Comparison of ENCODE assay signal across 13 cellular contexts in genomic region chr17:4640561-4641188, GRCh38. TPM values are rescaled to one million over a fixed set of nuclear protein-coding genes. Genes with fewer than 3 reads are reported as not detected.
DNase-seq lines count a peak whose midpoint lies in the region; ATAC-seq, FAIRE-seq and TF ChIP-seq lines count a peak whose summit lies in the region.
"Not testable (repeated sequence)": the region's sequence is repeated elsewhere in the genome, so short reads cannot be mapped to it uniquely, and the experiment has no call there.
"Had no signal": no experiment of that assay in that cellular context is flagged by ENCODE, and none has a peak within 500 bp of the region (broad histone marks: within the 10 kb centered on the region; RNA-seq: fewer than 3 reads in every experiment).

No MANE protein-coding gene starts in this region.

- not testable (repeated sequence) for H3K27ac ChIP-seq in H1 (ENCODE audit: low read depth, low read length); keratinocyte (ENCODE audit: control insufficient read depth, insufficient read depth, low read length); upper lobe of right lung

- not testable (repeated sequence) for H4K20me1 ChIP-seq in H1 (replicated peaks in 1 of 2; ENCODE audit: control insufficient read depth in 1 of 2, insufficient read depth in 2 of 2, low read length in 2 of 2); keratinocyte (ENCODE audit: control insufficient read depth, extremely low read depth, insufficient read depth, low read length)

- H3K27me3 ChIP-seq in H1 (replicated peaks in 1 of 4; ENCODE audit: control insufficient read depth in 3 of 4, extremely low read depth in 1 of 4, insufficient read depth in 3 of 4, low read length in 3 of 4) (peaks cover 27 to 64% (median 50%) of the 10 kb centered on the region in 4 experiments), keratinocyte (ENCODE audit: control insufficient read depth, extremely low read depth, insufficient read depth, low read length) (peaks cover 60% of the 10 kb centered on the region), upper lobe of right lung (peaks cover 43% of the 10 kb centered on the region)

- H3K27me3 Mint-ChIP-seq in activated CD4-positive, alpha-beta T cell treated with anti-CD3 and anti-CD28 coated beads, Interleukin-2, amount 10 ng/mL, durations not matched to agents 7 days and 5 days, result peaks cover 73% of the 10 kb centered on the region

- not testable (repeated sequence) for H2BK5ac ChIP-seq in H1 (ENCODE audit: low read depth, low read length)

- not testable (repeated sequence) for H3K79me2 ChIP-seq in H1 (ENCODE audit: control insufficient read depth in 1 of 2, insufficient read depth in 2 of 2, low read length in 2 of 2); keratinocyte (ENCODE audit: control insufficient read depth, insufficient read depth, low read length)

- H3K4me2 ChIP-seq in H1 (ENCODE audit: insufficient read depth in 1 of 2, low read depth in 2 of 2, low read length in 2 of 2) (peak overlapping the region; percentile 78 to 91), keratinocyte (ENCODE audit: control insufficient read depth, extremely low read depth, insufficient read depth, low read depth, low read length) (peak overlapping the region; percentile 27)

- TF ChIP-seq RAD21 in H1 (IDR thresholded peaks at IDR 0.05 in 1 of 2, conservative IDR thresholded peaks at IDR 0.05 in 1 of 2; ENCODE audit: low read depth in 2 of 2, low read length in 2 of 2), result not testable (repeated sequence)

- H2BK20ac ChIP-seq in H1 (ENCODE audit: low read length), result not testable (repeated sequence)

- H3K18ac ChIP-seq in H1 (ENCODE audit: extremely low read depth, low read length), result not testable (repeated sequence)

- peaks cover 11% of the 10 kb centered on the region; the same call in 1 of the 2 replicates for H3K23me2 ChIP-seq in H1 (ENCODE audit: low read depth, low read length)

- H3K4me3 ChIP-seq in H1 (ENCODE audit: extremely low read depth in 1 of 4, insufficient read depth in 2 of 4, low read depth in 3 of 4, low read length in 4 of 4), result peak overlapping the region; percentile 4 to 61 (median 33); a peak in 7 of 8 replicates
- not testable (repeated sequence) for H3K4me3 ChIP-seq in keratinocyte (ENCODE audit: control insufficient read depth in 2 of 3, extremely low read depth in 1 of 3, insufficient read depth in 2 of 3, low read depth in 1 of 3, low read length in 3 of 3); upper lobe of right lung

- FAIRE-seq in GM12892 (lab: Jason Lieb, UNC), result peak; percentile 60
- not testable (repeated sequence) for FAIRE-seq in H1 (lab: Jason Lieb, UNC); keratinocyte (lab: Jason Lieb, UNC)

- H3K9me3 Mint-ChIP-seq in activated CD4-positive, alpha-beta T cell treated with anti-CD3 and anti-CD28 coated beads, Interleukin-2, amount 10 ng/mL, durations not matched to agents 7 days and 5 days, result not testable (repeated sequence)

- H2BK120ac ChIP-seq in H1 (replicated peaks; ENCODE audit: low read depth, low read length), result not testable (repeated sequence)

- not testable (repeated sequence) for ATAC-seq in upper lobe of right lung

- not testable (repeated sequence) for H2AK5ac ChIP-seq in H1 (ENCODE audit: low read depth, low read length)

- dilution Hi-C loops in keratinocyte (cut with MboI; ENCODE audit: extremely low pct_ligation_motif_present, low sequenced_read_pairs), result not testable (repeated sequence)

- WGBS in H1 (ENCODE audit: extremely low coverage in 1 of 2, insufficient coverage in 1 of 2, insufficient read length in 1 of 2, insufficient replicate concordance in 2 of 2, low coverage in 1 of 2, low lambda C conversion rate in 2 of 2, missing lambda C conversion rate in 1 of 2), 2 experiments, result 0% methylated on average over 9 of the region's 41 CpGs; no CpG with 5 or more reads in 1 of the 2 experiments

- H3K23ac ChIP-seq in H1 (ENCODE audit: insufficient read length), result not testable (repeated sequence)

- H3K9ac ChIP-seq in H1 (replicated peaks in 1 of 4; ENCODE audit: extremely low read depth in 1 of 4, low read depth in 3 of 4, low read length in 3 of 4); keratinocyte (ENCODE audit: control insufficient read depth, extremely low read depth, insufficient read depth, low read length): not testable (repeated sequence)

- POLR2A ChIA-PET in activated CD4-positive, alpha-beta T cell treated with anti-CD3 and anti-CD28 coated beads, Interleukin-2, amount 10 ng/mL, durations not matched to agents 7 days and 5 days (lab: Charles Lee), result not testable (repeated sequence)
- POLR2A ChIA-PET in H1 (lab: Charles Lee; ENCODE audit: partially characterized antibody), result interaction anchor here (0.9 to 1.2 kb wide), 2 partner anchors 28 to 66 kb away, joined by 3 read pairs; no protein-coding TSS in a partner anchor

- H3K56ac ChIP-seq in H1 (replicated peaks; ENCODE audit: insufficient read length, low read depth, low read length), result not testable (repeated sequence)

- not testable (repeated sequence) for H2BK15ac ChIP-seq in H1 (ENCODE audit: low read length)

- H3K4me1 ChIP-seq in H1 (replicated peaks in 1 of 4; ENCODE audit: control insufficient read depth in 3 of 4, insufficient read depth in 4 of 4, low read length in 3 of 4), result peaks cover under 1 to 16% (median 12%) of the 10 kb centered on the region in 4 experiments
- not testable (repeated sequence) for H3K4me1 ChIP-seq in keratinocyte (ENCODE audit: control insufficient read depth, extremely low read depth, insufficient read depth, low read length); upper lobe of right lung

- not testable (repeated sequence) for H3K14ac ChIP-seq in H1 (ENCODE audit: insufficient read length)

- H3K36me3 ChIP-seq in H1 (ENCODE audit: control insufficient read depth in 2 of 4, insufficient read depth in 4 of 4, low read length in 3 of 4); keratinocyte (ENCODE audit: control insufficient read depth in 2 of 2, extremely low read depth in 1 of 2, insufficient read depth in 2 of 2, low read length in 2 of 2); upper lobe of right lung: not testable (repeated sequence)

- H3K27ac Mint-ChIP-seq in activated CD4-positive, alpha-beta T cell treated with anti-CD3 and anti-CD28 coated beads, Interleukin-2, amount 10 ng/mL, durations not matched to agents 7 days and 5 days, result not testable (repeated sequence)

- CTCF ChIA-PET in activated CD4-positive, alpha-beta T cell treated with anti-CD3 and anti-CD28 coated beads, Interleukin-2, amount 10 ng/mL, durations not matched to agents 7 days and 5 days (lab: Charles Lee), result not testable (repeated sequence)
- CTCF ChIA-PET in H1 (lab: Charles Lee; ENCODE audit: partially characterized antibody), result interaction anchor here (0.7 to 1.4 kb wide), 3 partner anchors 9 to 75 kb away, joined by 3 to 5 read pairs (median 3); no protein-coding TSS in a partner anchor

- not testable (repeated sequence) for H3K9me3 ChIP-seq in H1 (ENCODE audit: insufficient read depth in 2 of 2, low read depth in 1 of 2, low read length in 1 of 2); keratinocyte (ENCODE audit: control insufficient read depth, low read depth, low read length); upper lobe of right lung

- peaks cover 25% of the 10 kb centered on the region for H3K4me1 Mint-ChIP-seq in activated CD4-positive, alpha-beta T cell treated with anti-CD3 and anti-CD28 coated beads, Interleukin-2, amount 10 ng/mL, durations not matched to agents 7 days and 5 days

- not testable (repeated sequence) for TF ChIP-seq CTCF in H1 (IDR thresholded peaks at IDR 0.05; ENCODE audit: control extremely low read depth in 1 of 3, insufficient read depth in 1 of 3, low read depth in 1 of 3, low read length in 3 of 3); keratinocyte (optimal IDR thresholded peaks at IDR 0.05 in 1 of 3, IDR thresholded peaks at IDR 0.05 in 1 of 3, conservative IDR thresholded peaks at IDR 0.05 in 1 of 3; ENCODE audit: extremely low read depth in 1 of 3, insufficient read depth in 2 of 3, low read length in 3 of 3); upper lobe of right lung (IDR thresholded peaks at IDR 0.05)

- not testable (repeated sequence) for H2BK12ac ChIP-seq in H1 (ENCODE audit: low read depth, low read length)

- H3K79me1 ChIP-seq in H1 (ENCODE audit: low read depth, low read length), result not testable (repeated sequence)

- intact Hi-C loops in posterior vena cava (cut with DNase I); upper lobe of right lung (cut with DNase I): not testable (repeated sequence)

- H4K5ac ChIP-seq in H1 (ENCODE audit: insufficient read length, low read depth, low read length), result not testable (repeated sequence)

- TF ChIP-seq EP300 in H1 (IDR thresholded peaks at IDR 0.05; ENCODE audit: borderline replicate concordance in 1 of 2, low read depth in 2 of 2, low read length in 2 of 2), result not testable (repeated sequence)

- H3K9me1 ChIP-seq in keratinocyte (ENCODE audit: control insufficient read depth, extremely low read depth, insufficient read depth, low read length), result not testable (repeated sequence)

- not testable (repeated sequence) for H4K91ac ChIP-seq in H1 (replicated peaks; ENCODE audit: insufficient read length, low read length)

- H4K8ac ChIP-seq in H1 (ENCODE audit: extremely low read depth, insufficient read depth, low read length), result not testable (repeated sequence)

- H2AFZ ChIP-seq in H1 (ENCODE audit: low read length); keratinocyte (ENCODE audit: control insufficient read depth, low read length): not testable (repeated sequence)

- H3K4me3 Mint-ChIP-seq in activated CD4-positive, alpha-beta T cell treated with anti-CD3 and anti-CD28 coated beads, Interleukin-2, amount 10 ng/mL, durations not matched to agents 7 days and 5 days, result not testable (repeated sequence)

- H3K4ac ChIP-seq in H1 (replicated peaks; ENCODE audit: insufficient read length, low read depth, low read length), result not testable (repeated sequence)

- not testable (repeated sequence) for H3K36me3 Mint-ChIP-seq in activated CD4-positive, alpha-beta T cell treated with anti-CD3 and anti-CD28 coated beads, Interleukin-2, amount 10 ng/mL, durations not matched to agents 7 days and 5 days (ENCODE audit: low read depth)

- not testable (repeated sequence) for DNase-seq in GM12892 (ENCODE audit: insufficient read length); keratinocyte (ENCODE audit: low read depth, low spot score)
- peak; percentile 28 for DNase-seq in NCI-H748 (lab: John Stamatoyannopoulos, UW; ENCODE audit: unreplicated experiment)
- peak; percentile 49 for DNase-seq in activated CD4-positive, alpha-beta T cell treated with anti-CD3 and anti-CD28 coated beads, Interleukin-2, amount 10 ng/mL, durations not matched to agents 7 days and 5 days
- peak; percentile 6 for DNase-seq in activated naive CD4-positive, alpha-beta T cell treated with Interleukin-2 at 50 U/mL for 16 hours
- DNase-seq in H1 (ENCODE audit: low read depth in 1 of 2, low spot score in 2 of 2), result peak in 1 of 2 experiments; percentile 51
- peak; percentile 23 for DNase-seq in posterior vena cava (ENCODE audit: low spot score)
- DNase-seq in upper lobe of right lung, result peak; percentile 48

- TF ChIP-seq POLR2A in GM12892 (IDR thresholded peaks at IDR 0.05; ENCODE audit: low read depth, low read length); H1 (IDR thresholded peaks at IDR 0.05; ENCODE audit: control extremely low read depth in 1 of 2, low read depth in 2 of 2, low read length in 2 of 2): not testable (repeated sequence)

RNA-seq across cellular contexts. Expression of gene ALOX15, which starts 0.8 kb away (rescaled TPM):
- polyA plus RNA-seq in GM12892 (2012; ENCODE audit: missing spikeins), result not detected
- under 1 TPM in 1 of 2 experiments, not detected in 1; 0.17 TPM for total RNA-seq in activated CD4-positive, alpha-beta T cell treated with anti-CD3 and anti-CD28 coated beads, Interleukin-2, amount 10 ng/mL, durations not matched to agents 7 days and 5 days
- total RNA-seq in H1 (2021; fragmentation: NEBNext Ultra II Directional; extraction: Animal tissue kit (Norgen Biotek cat#: 25700)), result 1.5 TPM in 2 replicates
- polyA plus RNA-seq in H1 (2011; rRNA removed), result 1.7 and 2.2 TPM in 2 replicates
- 2.0 TPM for polyA plus RNA-seq in H1 (2011; cell fraction: cytosol; rRNA removed)
- polyA plus RNA-seq in H1 (2011; cell fraction: nucleus; rRNA removed), result 2.4 TPM
- polyA plus RNA-seq in H1 (2012, experiment 1 of 2), result 0.99 to 1.8 TPM (median 1.3 TPM) in 4 replicates
- 1.2 TPM for polyA plus RNA-seq in H1 (2012, experiment 2 of 2)
- 0.61 TPM for polyA plus RNA-seq in H1 (2013, experiment 1 of 2)
- 0.64 TPM for polyA plus RNA-seq in H1 (2013, experiment 2 of 2)
- polyA minus RNA-seq in H1 (2011; rRNA and poly(A)+ RNA removed), result 1.00 and 1.8 TPM in 2 replicates
- 1.3 TPM for polyA minus RNA-seq in H1 (2011; cell fraction: cytosol; rRNA and poly(A)+ RNA removed)
- polyA minus RNA-seq in H1 (2011; cell fraction: nucleus; rRNA and poly(A)+ RNA removed), result 0.60 TPM
- polyA plus RNA-seq in keratinocyte, result 0.02 to 0.04 TPM (median 0.04 TPM) in 3 replicates
- not detected for polyA plus RNA-seq in keratinocyte (2011; ENCODE audit: low read depth)
- 0.04 TPM in 1 of 2 replicates, not detected in the other for polyA plus RNA-seq in keratinocyte (2011; cell fraction: cytosol; rRNA removed)
- polyA plus RNA-seq in keratinocyte (2011; cell fraction: nucleus; rRNA removed), result not detected in 2 replicates
- polyA plus RNA-seq in keratinocyte (2012; ENCODE audit: low replicate concordance), result not detected in 2 replicates
- not detected in 3 replicates for polyA minus RNA-seq in keratinocyte
- not detected for polyA minus RNA-seq in keratinocyte (2011; cell fraction: cytosol; rRNA and poly(A)+ RNA removed)
- not detected in 2 replicates for polyA minus RNA-seq in keratinocyte (2011; cell fraction: nucleus; rRNA and poly(A)+ RNA removed)
- total RNA-seq in posterior vena cava, result not detected
- total RNA-seq in upper lobe of right lung, result 1.7 TPM
- total RNA-seq: activated T-helper 2 cell treated with anti-CD3 and anti-CD28 coated beads, Interferon-gamma antibody, Interleukin-2, Interleukin-4, amounts not matched to agents 10 μg/mL and 5 μg/mL and 100 μg/mL, durations not matched to agents 14 hours and 24 hours and 36 hours; glomerular endothelial cell; GM23248; T-helper 1 cell treated with Interleukin-12 subunit alpha and Interleukin-12 subunit beta and Interleukin-4 antibody, amounts not matched to agents 30 ng/mL and 1 ng/mL, for 36 hours had no signal
- polyA plus RNA-seq: GM23248, HepG2 had no signal

RNA-seq across cellular contexts. Expression of gene SMTNL2, which starts 56.3 kb away (rescaled TPM):
- not detected for polyA plus RNA-seq in GM12892 (2012; ENCODE audit: missing spikeins)
- total RNA-seq in activated CD4-positive, alpha-beta T cell treated with anti-CD3 and anti-CD28 coated beads, Interleukin-2, amount 10 ng/mL, durations not matched to agents 7 days and 5 days, result not detected
- total RNA-seq in H1 (2021; fragmentation: NEBNext Ultra II Directional; extraction: Animal tissue kit (Norgen Biotek cat#: 25700)), result 3.7 and 4.5 TPM in 2 replicates
- polyA plus RNA-seq in H1 (2011; rRNA removed) (3.6 and 4.6 TPM in 2 replicates), keratinocyte (not detected in 3 replicates)
- polyA plus RNA-seq in H1 (2011; cell fraction: cytosol; rRNA removed), result 3.4 TPM
- 4.5 TPM for polyA plus RNA-seq in H1 (2011; cell fraction: nucleus; rRNA removed)
- 3.3 to 6.3 TPM (median 4.1 TPM) in 4 replicates for polyA plus RNA-seq in H1 (2012, experiment 1 of 2)
- 4.5 TPM for polyA plus RNA-seq in H1 (2012, experiment 2 of 2)
- polyA plus RNA-seq in H1 (2013, experiment 1 of 2), result 2.9 TPM
- 2.2 TPM for polyA plus RNA-seq in H1 (2013, experiment 2 of 2)
- polyA minus RNA-seq in H1 (2011; rRNA and poly(A)+ RNA removed), result 3.0 and 3.1 TPM in 2 replicates
- polyA minus RNA-seq in H1 (2011; cell fraction: cytosol; rRNA and poly(A)+ RNA removed), result 4.0 TPM
- 2.3 TPM for polyA minus RNA-seq in H1 (2011; cell fraction: nucleus; rRNA and poly(A)+ RNA removed)
- polyA plus RNA-seq in keratinocyte (2011; ENCODE audit: low read depth), result not detected
- not detected in 2 replicates for polyA plus RNA-seq in keratinocyte (2011; cell fraction: cytosol; rRNA removed)
- not detected in 2 replicates for polyA plus RNA-seq in keratinocyte (2011; cell fraction: nucleus; rRNA removed)
- not detected in 2 replicates for polyA plus RNA-seq in keratinocyte (2012; ENCODE audit: low replicate concordance)
- polyA minus RNA-seq in keratinocyte, result not detected in 3 replicates
- polyA minus RNA-seq in keratinocyte (2011; cell fraction: cytosol; rRNA and poly(A)+ RNA removed), result not detected
- polyA minus RNA-seq in keratinocyte (2011; cell fraction: nucleus; rRNA and poly(A)+ RNA removed), result not detected in 2 replicates
- total RNA-seq in posterior vena cava (1 to 10 TPM; 2.0 to 3.0 TPM), upper lobe of right lung (2.7 TPM)
- total RNA-seq: activated T-helper 2 cell treated with anti-CD3 and anti-CD28 coated beads, Interferon-gamma antibody, Interleukin-2, Interleukin-4, amounts not matched to agents 10 μg/mL and 5 μg/mL and 100 μg/mL, durations not matched to agents 14 hours and 24 hours and 36 hours; glomerular endothelial cell; GM23248; T-helper 1 cell treated with Interleukin-12 subunit alpha and Interleukin-12 subunit beta and Interleukin-4 antibody, amounts not matched to agents 30 ng/mL and 1 ng/mL, for 36 hours had no signal
- polyA plus RNA-seq: GM23248 had no signal
